8 cellular contexts compared by ENCODE assay signal in the genomic region with DNA sequence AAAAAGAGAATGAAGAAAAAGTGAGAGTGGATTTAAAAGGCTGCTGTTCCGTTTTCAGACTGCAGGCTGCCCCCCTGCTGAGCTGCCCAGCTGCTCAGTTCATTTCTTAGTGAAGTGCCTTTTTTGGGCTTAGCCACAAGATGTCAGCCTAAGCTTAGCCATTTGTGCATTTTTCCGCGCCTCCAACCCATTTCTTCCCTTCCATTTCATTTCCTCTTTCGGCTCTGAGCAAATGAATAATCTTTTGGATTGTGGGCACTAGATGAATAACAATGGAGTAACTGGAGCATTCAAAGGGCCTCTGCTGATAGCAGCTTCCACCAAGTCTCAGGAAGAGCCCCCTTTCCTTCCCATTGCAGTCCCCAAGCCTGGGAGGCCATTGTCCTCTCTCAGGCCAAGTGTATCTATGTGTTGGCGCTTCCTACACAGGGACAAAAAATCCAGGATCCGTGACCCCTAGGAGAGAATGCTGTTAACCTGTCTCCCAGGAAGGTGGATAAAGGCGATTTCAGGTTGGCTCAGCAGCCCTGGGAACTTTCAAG.
A peak's percentile ranks its signal among the peaks of the same experiment; 100 is the strongest.
DNase-seq lines count a peak whose midpoint lies in the region; ATAC-seq and TF ChIP-seq lines count a peak whose summit lies in the region.

No MANE protein-coding gene starts in this region.

- CTCF ChIA-PET in HCT116 (lab: Charles Lee): interaction anchor here (0.7 kb wide), 1 partner anchor 1129 kb away, joined by 3 read pairs; no protein-coding TSS in a partner anchor

- H3K4me3 ChIP-seq in ACC112 (ENCODE audit: low read depth, low read length) (no peak overlapping the region), GM12864 (ENCODE audit: low read depth, low read length) (no peak overlapping the region), HCT116 (replicated peaks in 1 of 2; ENCODE audit: low read depth in 1 of 2, low read length in 2 of 2) (no peak overlapping the region), Peyer's patch (no peak overlapping the region)

- TF ChIP-seq RAD21 in HCT116 (IDR thresholded peaks at IDR 0.05; ENCODE audit: low read depth): peak; percentile 57

- ATAC-seq in HCT116: peak; percentile 80

- RAD21 ChIA-PET in HCT116 (lab: Charles Lee; ENCODE audit: low non-redundant PET in 1 of 2, low total read pairs in 2 of 2, uncharacterized antibody in 2 of 2, unreplicated experiment in 2 of 2): no interaction called here

- DNase-seq in GM12864 (ENCODE audit: low read depth) (peak; percentile 15), HCT116 (ENCODE audit: low read depth, low spot score) (peak; percentile 19), Peyer's patch (peak in 1 of 3 donors; percentile 52), caudate nucleus (lab: John Stamatoyannopoulos, UW) (peak in 49 of 61 donors; percentile 2 to 82 (median 35)), kidney glomerular epithelial cell (lab: John Stamatoyannopoulos, UW) (peak; percentile 87)
- peak; percentile 1 for DNase-seq in stimulated activated CD8-positive, alpha-beta memory T cell treated with anti-CD3 and anti-CD28 coated beads, Interleukin-4, amount 100 ng/mL, for 24 hours (ENCODE audit: low read depth)

- H3K79me2 ChIP-seq in ACC112 (ENCODE audit: control insufficient read depth, insufficient read depth, low read length, unreplicated experiment) (no peaks in the 10 kb centered on the region), HCT116 (ENCODE audit: insufficient read depth, low read length) (no peaks in the 10 kb centered on the region)

- H3K4me1 ChIP-seq in ACC112 (ENCODE audit: control insufficient read depth, insufficient read depth, low read length, unreplicated experiment) (peaks cover 32% of the 10 kb centered on the region), HCT116 (ENCODE audit: control insufficient read depth in 1 of 2, insufficient read depth in 2 of 2, low read length in 2 of 2) (no peaks in the 10 kb centered on the region), Peyer's patch (no peaks in the 10 kb centered on the region)

- intact Hi-C loops in HCT116 (cut with micrococcal nuclease): loop anchor here (1.0 to 2.0 kb wide), 2 partner anchors 41 to 182 kb away; no protein-coding TSS in a partner anchor

- H3K36me3 ChIP-seq in ACC112 (ENCODE audit: insufficient read depth, low read length) (no peaks in the 10 kb centered on the region), HCT116 (ENCODE audit: control insufficient read depth in 1 of 2, insufficient read depth in 2 of 2, low read length in 2 of 2) (no peaks in the 10 kb centered on the region), Peyer's patch (no peaks in the 10 kb centered on the region)

- no peaks in the 10 kb centered on the region for H3K9me3 ChIP-seq in HCT116 (ENCODE audit: control insufficient read depth in 1 of 2, insufficient read depth in 1 of 2, low read depth in 1 of 2, low read length in 2 of 2)
- H3K9me3 ChIP-seq in Peyer's patch: peaks cover 0 to 5% (median 0%) of the 10 kb centered on the region in 4 donors

- no peak overlapping the region for H3K4me2 ChIP-seq in HCT116 (ENCODE audit: low read length)

- H3K9ac ChIP-seq in HCT116 (ENCODE audit: low read length): no peak overlapping the region

- TF ChIP-seq POLR2A in HCT116 (IDR thresholded peaks at IDR 0.05; ENCODE audit: borderline replicate concordance, extremely low read depth, insufficient read depth, insufficient read length): no peak
- no peak for TF ChIP-seq POLR2A in Peyer's patch (IDR thresholded peaks at IDR 0.05)

- POLR2A ChIA-PET in HCT116 (lab: Charles Lee): no interaction called here

- TF ChIP-seq CTCF in GM12864 (IDR thresholded peaks at IDR 0.05; ENCODE audit: low read depth, low read length, missing control alignments) (peak; percentile 76), HCT116 (IDR thresholded peaks at IDR 0.05 in 2 of 3, conservative IDR thresholded peaks at IDR 0.05 in 1 of 3; ENCODE audit: borderline replicate concordance in 1 of 3, insufficient read depth in 1 of 3, low read depth in 2 of 3, low read length in 2 of 3) (peak; percentile 53 to 67 (median 58); a peak in 5 of 6 replicates), LNCAP (IDR thresholded peaks at IDR 0.05) (peak; percentile 91), Peyer's patch (IDR thresholded peaks at IDR 0.05) (peak in 5 of 6 experiments; percentile 30 to 88 (median 83))

- H3K27ac ChIP-seq in ACC112 (ENCODE audit: low read depth, low read length): no peak overlapping the region
- H3K27ac ChIP-seq in HCT116 (ENCODE audit: low read depth, low read length): no peak overlapping the region
- H3K27ac ChIP-seq in Peyer's patch: no peak overlapping the region
- no peak overlapping the region for H3K27ac ChIP-seq in caudate nucleus (ENCODE audit: low read depth, low read length)

- BruUV-seq in HCT116 (replicated peaks; lab: Mats Ljungman, UMichigan): no TSS peak

- H3K27me3 ChIP-seq in ACC112 (ENCODE audit: insufficient read depth, low read length) (peaks cover 22% of the 10 kb centered on the region), HCT116 (ENCODE audit: insufficient read depth, low read length) (0 out of 2 replicates have a peak, but pooled peaks cover 3% of the 10 kb centered on the region), Peyer's patch (no peaks in the 10 kb centered on the region)

- H4K20me1 ChIP-seq in HCT116 (ENCODE audit: insufficient read depth): no peaks in the 10 kb centered on the region

- H3K9me2 ChIP-seq in HCT116 (ENCODE audit: insufficient read depth): no peaks in the 10 kb centered on the region

- H2AFZ ChIP-seq in ACC112 (ENCODE audit: low read length, unreplicated experiment) (peak overlapping the region; percentile 96), HCT116 (ENCODE audit: low read depth, low read length, poor library complexity, severe bottlenecking) (no peak overlapping the region)

TF ChIP-seq in HCT116, 20 proteins besides CTCF, POLR2A, EP300 and RAD21:
- no peak for TF ChIP-seq CEBPB (IDR thresholded peaks at IDR 0.05; ENCODE audit: low read depth)
- no peak for TF ChIP-seq ZFX (IDR thresholded peaks at IDR 0.05)
- TF ChIP-seq JUND (IDR thresholded peaks at IDR 0.05): no peak
- no peak for TF ChIP-seq EGR1 (IDR thresholded peaks at IDR 0.05; ENCODE audit: low read depth)
- no peak for TF ChIP-seq CBX3 (IDR thresholded peaks at IDR 0.05; ENCODE audit: low read depth)
- no peak for TF ChIP-seq SIN3A (IDR thresholded peaks at IDR 0.05; ENCODE audit: low read depth)
- no peak for TF ChIP-seq POLR2AphosphoS5 (IDR thresholded peaks at IDR 0.05; ENCODE audit: low read depth, low read length)
- TF ChIP-seq FOSL1 (IDR thresholded peaks at IDR 0.05; ENCODE audit: low read depth): no peak
- TF ChIP-seq, protein P1, sequence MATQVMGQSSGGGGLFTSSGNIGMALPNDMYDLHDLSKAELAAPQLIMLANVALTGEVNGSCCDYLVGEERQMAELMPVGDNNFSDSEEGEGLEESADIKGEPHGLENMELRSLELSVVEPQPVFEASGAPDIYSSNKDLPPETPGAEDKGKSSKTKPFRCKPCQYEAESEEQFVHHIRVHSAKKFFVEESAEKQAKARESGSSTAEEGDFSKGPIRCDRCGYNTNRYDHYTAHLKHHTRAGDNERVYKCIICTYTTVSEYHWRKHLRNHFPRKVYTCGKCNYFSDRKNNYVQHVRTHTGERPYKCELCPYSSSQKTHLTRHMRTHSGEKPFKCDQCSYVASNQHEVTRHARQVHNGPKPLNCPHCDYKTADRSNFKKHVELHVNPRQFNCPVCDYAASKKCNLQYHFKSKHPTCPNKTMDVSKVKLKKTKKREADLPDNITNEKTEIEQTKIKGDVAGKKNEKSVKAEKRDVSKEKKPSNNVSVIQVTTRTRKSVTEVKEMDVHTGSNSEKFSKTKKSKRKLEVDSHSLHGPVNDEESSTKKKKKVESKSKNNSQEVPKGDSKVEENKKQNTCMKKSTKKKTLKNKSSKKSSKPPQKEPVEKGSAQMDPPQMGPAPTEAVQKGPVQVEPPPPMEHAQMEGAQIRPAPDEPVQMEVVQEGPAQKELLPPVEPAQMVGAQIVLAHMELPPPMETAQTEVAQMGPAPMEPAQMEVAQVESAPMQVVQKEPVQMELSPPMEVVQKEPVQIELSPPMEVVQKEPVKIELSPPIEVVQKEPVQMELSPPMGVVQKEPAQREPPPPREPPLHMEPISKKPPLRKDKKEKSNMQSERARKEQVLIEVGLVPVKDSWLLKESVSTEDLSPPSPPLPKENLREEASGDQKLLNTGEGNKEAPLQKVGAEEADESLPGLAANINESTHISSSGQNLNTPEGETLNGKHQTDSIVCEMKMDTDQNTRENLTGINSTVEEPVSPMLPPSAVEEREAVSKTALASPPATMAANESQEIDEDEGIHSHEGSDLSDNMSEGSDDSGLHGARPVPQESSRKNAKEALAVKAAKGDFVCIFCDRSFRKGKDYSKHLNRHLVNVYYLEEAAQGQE (IDR thresholded peaks at IDR 0.05; ENCODE audit: low read depth): no peak
- TF ChIP-seq SP1 (IDR thresholded peaks at IDR 0.05; ENCODE audit: low read depth): no peak
- TF ChIP-seq, protein P2, sequence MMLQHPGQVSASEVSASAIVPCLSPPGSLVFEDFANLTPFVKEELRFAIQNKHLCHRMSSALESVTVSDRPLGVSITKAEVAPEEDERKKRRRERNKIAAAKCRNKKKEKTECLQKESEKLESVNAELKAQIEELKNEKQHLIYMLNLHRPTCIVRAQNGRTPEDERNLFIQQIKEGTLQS (IDR thresholded peaks at IDR 0.05): no peak
- no peak for TF ChIP-seq EZH2 (IDR thresholded peaks at IDR 0.05)
- TF ChIP-seq EZH2phosphoT487 (IDR thresholded peaks at IDR 0.05; ENCODE audit: borderline replicate concordance): no peak
- TF ChIP-seq SRF (IDR thresholded peaks at IDR 0.05; ENCODE audit: low read depth): no peak
- no peak for TF ChIP-seq YY1 (IDR thresholded peaks at IDR 0.05; ENCODE audit: extremely low read depth, insufficient replicate concordance, low read depth, low read length)
- TF ChIP-seq, protein P3, sequence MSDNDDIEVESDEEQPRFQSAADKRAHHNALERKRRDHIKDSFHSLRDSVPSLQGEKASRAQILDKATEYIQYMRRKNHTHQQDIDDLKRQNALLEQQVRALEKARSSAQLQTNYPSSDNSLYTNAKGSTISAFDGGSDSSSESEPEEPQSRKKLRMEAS (IDR thresholded peaks at IDR 0.05): no peak
